21 cellular contexts compared by ENCODE assay signal in genomic region chr16:83603981-83604570, GRCh38.
"Had no signal": no experiment of that assay in that cellular context is flagged by ENCODE, and none has a peak within 500 bp of the region (broad histone marks: within the 10 kb centered on the region; RNA-seq: fewer than 3 reads in every experiment).

No MANE protein-coding gene starts in this region.

- H3K4me3 ChIP-seq: left ventricle myocardium inferior, right atrium auricular region, spleen, testis, vagina had no signal

- H3K27me3 ChIP-seq: right atrium auricular region, spleen, testis, vagina had no signal

- DNase-seq: activated CD4-positive, alpha-beta T cell treated with anti-CD3 and anti-CD28 coated beads for 1 hour; activated CD4-positive, alpha-beta T cell treated with anti-CD3 and anti-CD28 coated beads, Interleukin-2, amount 50 U/mL, for 4 hours; activated naive CD4-positive, alpha-beta T cell treated with Interleukin-2 at 50 U/mL for 16 hours; activated naive CD8-positive, alpha-beta T cell treated with anti-CD3 and anti-CD28 coated beads for 36 hours; activated T-cell treated with anti-CD3 and anti-CD28 coated beads, Interleukin-2, amount 50 U/mL, for 48 hours; cerebellar nuclear complex; cortex of kidney; foreskin melanocyte; glutamatergic neuron; hippocampal formation; left ventricle myocardium inferior; naive thymus-derived CD8-positive, alpha-beta T cell; spleen; stimulated activated CD4-positive, alpha-beta T cell treated with anti-CD3 and anti-CD28 coated beads, Interleukin-4, amount 100 ng/mL, for 1 hour; stimulated activated naive CD4-positive, alpha-beta T cell; testis; trophoblast cell; WERI-Rb-1 had no signal

- H3K9me3 ChIP-seq: left ventricle myocardium inferior, right atrium auricular region, spleen, testis, vagina had no signal

- H3K36me3 ChIP-seq: left ventricle myocardium inferior, right atrium auricular region, spleen, vagina, WERI-Rb-1 had no signal

- H3K4me1 ChIP-seq: left ventricle myocardium inferior, right atrium auricular region, spleen, testis, vagina had no signal

- ATAC-seq: naive thymus-derived CD8-positive, alpha-beta T cell had no signal

- H3K27ac ChIP-seq: epithelial cell of prostate, left ventricle myocardium inferior, right atrium auricular region, spleen, testis, vagina, WERI-Rb-1 had no signal
